ENCODE assay signal across 21 cellular contexts in the genomic region with DNA sequence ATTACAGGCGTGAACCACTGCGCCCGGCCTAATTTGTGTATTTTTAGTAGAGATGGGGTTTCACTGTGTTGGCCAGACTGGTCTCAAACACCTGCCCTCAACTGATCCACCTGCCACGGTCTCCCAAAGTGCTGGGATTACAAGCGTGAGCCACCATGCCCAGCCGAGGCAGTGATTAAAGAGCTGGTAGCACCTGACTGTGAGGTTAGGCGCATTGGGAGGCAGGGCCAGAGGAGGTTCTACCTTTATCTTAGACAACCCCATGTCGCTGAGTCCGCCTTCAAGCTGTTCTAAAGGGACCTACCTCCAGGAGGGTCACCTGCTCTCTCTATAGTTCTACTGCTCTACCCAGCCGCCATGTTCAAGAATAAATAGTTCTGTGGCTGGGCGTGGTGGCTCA. TPM values are rescaled to one million over a fixed set of nuclear protein-coding genes. Genes with fewer than 3 reads are reported as not detected.
DNase-seq lines count a peak whose midpoint lies in the region; ATAC-seq, FAIRE-seq and TF ChIP-seq lines count a peak whose summit lies in the region.
"Had no signal": no experiment of that assay in that cellular context is flagged by ENCODE, and none has a peak within 500 bp of the region (broad histone marks: within the 10 kb centered on the region; RNA-seq: fewer than 3 reads in every experiment).

No MANE protein-coding gene starts in this region.

- no peak overlapping the region for H2AK5ac ChIP-seq in mesenchymal stem cell (ENCODE audit: low read length, severe bottlenecking)

- no peak overlapping the region for H3K18ac ChIP-seq in mesenchymal stem cell (ENCODE audit: low read depth in 1 of 2, low read length in 2 of 2)

- H3K27me3 ChIP-seq in HepG2 (ENCODE audit: control insufficient read depth in 1 of 2, insufficient read depth in 2 of 2, low read length in 2 of 2): no peaks in the 10 kb centered on the region
- no peaks in the 10 kb centered on the region for H3K27me3 ChIP-seq in right lobe of liver
- H3K27me3 ChIP-seq in mesenchymal stem cell (ENCODE audit: control insufficient read depth in 1 of 2, insufficient read depth in 1 of 2, low read length in 2 of 2): no peaks in the 10 kb centered on the region
- H3K27me3 ChIP-seq: BLaER1 had no signal

- H3K23ac ChIP-seq in mesenchymal stem cell (ENCODE audit: low read length in 2 of 2): no peak overlapping the region

- no peak; a peak in 2 of 4 replicates for TF ChIP-seq POLR2A in HepG2 (IDR thresholded peaks at IDR 0.05; ENCODE audit: insufficient read depth in 1 of 2, low read depth in 2 of 2, low read length in 2 of 2)
- TF ChIP-seq POLR2A in right lobe of liver (IDR thresholded peaks at IDR 0.05): no peak

- no peak overlapping the region for H2BK120ac ChIP-seq in mesenchymal stem cell (ENCODE audit: low read depth, low read length)

- POLR2A ChIA-PET in HepG2 (lab: Yijun Ruan, JAX): interaction anchor here (0.7 to 10.4 kb wide), 4 partner anchors 8 to 100 kb away, joined by 3 to 72 read pairs (median 6); a partner anchor contains a TSS

- H4K20me1 ChIP-seq in HepG2 (ENCODE audit: insufficient read depth, low read length): peaks cover 23% of the 10 kb centered on the region

- 98% methylated on average over 11 of the region's 11 CpGs for WGBS in HepG2 (ENCODE audit: low lambda C conversion rate)
- 98% methylated on average over 6 of the region's 11 CpGs for WGBS in right lobe of liver (ENCODE audit: insufficient coverage, low coverage, low lambda C conversion rate, missing lambda C conversion rate)
- WGBS in mesenchymal stem cell: 96% methylated on average over 8 of the region's 11 CpGs

- no peak for FAIRE-seq in HepG2 (lab: Jason Lieb, UNC)
- FAIRE-seq: A204.1, GM12878, H54 had no signal

- in situ Hi-C loops in HepG2 (cut with HindIII; ENCODE audit: extremely low pct_ligation_motif_present, low pct_unique_long_range_greater_than_20kb): no loop called here

- no peak overlapping the region for H3K4me3 ChIP-seq in HepG2 (replicated peaks in 1 of 3; ENCODE audit: insufficient read depth in 1 of 3, low read depth in 2 of 3, low read length in 3 of 3)
- H3K4me3 ChIP-seq in right lobe of liver: no peak overlapping the region
- no peak overlapping the region for H3K4me3 ChIP-seq in mesenchymal stem cell (ENCODE audit: insufficient read depth in 1 of 2, low read depth in 1 of 2, low read length in 2 of 2)
- H3K4me3 ChIP-seq: BLaER1, GM12878, GM23338, HAP-1 had no signal

- TF ChIP-seq EP300 in HepG2 (IDR thresholded peaks at IDR 0.05; ENCODE audit: low read depth in 2 of 2, low read length in 2 of 2): no peak
- no peak for TF ChIP-seq EP300 in HepG2 (CRISPR knock-in tag; IDR thresholded peaks at IDR 0.05; ENCODE audit: borderline replicate concordance)

- H3K9me3 ChIP-seq in HepG2 (ENCODE audit: low read length): no peaks in the 10 kb centered on the region
- H3K9me3 ChIP-seq in right lobe of liver: no peaks in the 10 kb centered on the region
- H3K9me3 ChIP-seq in mesenchymal stem cell (ENCODE audit: control insufficient read depth, low read length): no peaks in the 10 kb centered on the region
- H3K9me3 ChIP-seq: BLaER1, Caco-2, HAP-1 had no signal

- H2BK15ac ChIP-seq in mesenchymal stem cell (ENCODE audit: low read depth, poor library complexity, severe bottlenecking): no peak overlapping the region

- peak overlapping the region; percentile 62 for H4K91ac ChIP-seq in mesenchymal stem cell (ENCODE audit: low read length)

- CTCF ChIA-PET in HepG2 (lab: Yijun Ruan, JAX; ENCODE audit: low intra/inter-chr PET ratio, low total read pairs): no interaction called here

- BruUV-seq in HepG2 (replicated peaks; lab: Mats Ljungman, UMichigan): no TSS peak

- no peak overlapping the region for H4K8ac ChIP-seq in mesenchymal stem cell (ENCODE audit: low read length)

- no peak overlapping the region for H3K4me2 ChIP-seq in HepG2 (ENCODE audit: low read depth, low read length)
- no peak overlapping the region for H3K4me2 ChIP-seq in mesenchymal stem cell (ENCODE audit: low read length, poor library complexity, severe bottlenecking)
- H3K4me2 ChIP-seq: BLaER1, GM23338 had no signal

- H3K9ac ChIP-seq in HepG2 (ENCODE audit: insufficient read depth, low read depth, low read length) (no peak overlapping the region), mesenchymal stem cell (ENCODE audit: low read length) (no peak overlapping the region)
- H3K9ac ChIP-seq: BLaER1 had no signal

- H3K79me1 ChIP-seq in mesenchymal stem cell (replicated peaks; ENCODE audit: low read length, poor library complexity, severe bottlenecking): peaks cover 28% of the 10 kb centered on the region

- H2BK12ac ChIP-seq in mesenchymal stem cell (ENCODE audit: low read length in 2 of 2): no peak overlapping the region

- TF ChIP-seq CTCF in HepG2 (CRISPR knock-in tag; IDR thresholded peaks at IDR 0.05) (no peak), right lobe of liver (IDR thresholded peaks at IDR 0.05) (no peak)

- H3K27ac ChIP-seq in HepG2 (ENCODE audit: extremely low read length, insufficient read depth, low read length) (no peak overlapping the region), right lobe of liver (no peak overlapping the region), mesenchymal stem cell (ENCODE audit: low read length, poor library complexity, severe bottlenecking) (no peak overlapping the region)
- H3K27ac ChIP-seq: 22Rv1, BLaER1, C4-2B had no signal

- peak; percentile 15; the same call in 1 of the 3 replicates for ATAC-seq in HepG2
- no peak for ATAC-seq in right lobe of liver
- ATAC-seq in HG03439 (IDR thresholded peaks at IDR 0.05; ENCODE audit: unreplicated experiment): no peak
- ATAC-seq: CD8-positive, alpha-beta T cell; GM12878; GM23338 had no signal

- no peak overlapping the region for H2BK5ac ChIP-seq in mesenchymal stem cell (ENCODE audit: low read depth, low read length, poor library complexity, severe bottlenecking)

- no peak overlapping the region for H3K4ac ChIP-seq in mesenchymal stem cell (ENCODE audit: low read depth in 1 of 2, low read length in 2 of 2)

- intact Hi-C loops in HepG2 (cut with micrococcal nuclease; ENCODE audit: unreplicated experiment) (no loop called here), right lobe of liver (cut with DNase I) (no loop called here)

- H3K36me3 ChIP-seq in HepG2 (replicated peaks in 1 of 2; ENCODE audit: control insufficient read depth in 1 of 2, insufficient read depth in 2 of 2, low read length in 2 of 2) (peaks cover 68 to 92% of the 10 kb centered on the region in 2 experiments), right lobe of liver (peaks cover 9 to 94% (median 37%) of the 10 kb centered on the region in 4 donors), mesenchymal stem cell (ENCODE audit: control insufficient read depth in 1 of 2, insufficient read depth in 2 of 2, low read depth in 1 of 2, low read length in 2 of 2) (peaks cover 60 to 92% of the 10 kb centered on the region in 2 experiments)

- H2AFZ ChIP-seq in HepG2 (ENCODE audit: low read length) (no peak overlapping the region), mesenchymal stem cell (ENCODE audit: low read depth, low read length) (no peak overlapping the region)
- H2AFZ ChIP-seq: GM23338 had no signal

- TF ChIP-seq RAD21 in HepG2 (CRISPR knock-in tag; IDR thresholded peaks at IDR 0.05): no peak

- no peak overlapping the region for H3K14ac ChIP-seq in mesenchymal stem cell (ENCODE audit: low read length in 2 of 2)

- DNase-seq in activated CD8-positive, alpha-beta memory T cell treated with anti-CD3 and anti-CD28 coated beads for 24 hours: peak; percentile 52
- no peak for DNase-seq in activated CD8-positive, alpha-beta memory T cell treated with anti-CD3 and anti-CD28 coated beads, Interleukin-2, amount 50 U/mL, for 4 hours
- DNase-seq in HepG2 (ENCODE audit: low spot score) (no peak), right lobe of liver (no peak), mesenchymal stem cell (no peak), DMS79 (lab: John Stamatoyannopoulos, UW) (no peak)
- DNase-seq: Caco-2; CD4-positive, CD25-positive, alpha-beta regulatory T cell; CD8-positive, alpha-beta T cell; DMS153; EL; GDM1 had no signal

- H3K4me1 ChIP-seq in HepG2 (ENCODE audit: insufficient read depth, low read length): peaks cover 19% of the 10 kb centered on the region
- H3K4me1 ChIP-seq in right lobe of liver: no peaks in the 10 kb centered on the region
- H3K4me1 ChIP-seq in mesenchymal stem cell (ENCODE audit: control insufficient read depth, insufficient read depth, low read depth, low read length): no peaks in the 10 kb centered on the region
- H3K4me1 ChIP-seq: Caco-2, HAP-1 had no signal

- peaks cover 39% of the 10 kb centered on the region for H3K79me2 ChIP-seq in HepG2 (ENCODE audit: insufficient read depth, low read length)

RNA-seq across cellular contexts. Expression of a gene that starts 8.1 kb away (rescaled TPM):
- total RNA-seq in HepG2 (2016; rRNA removed; fragmentation: Illumina TruSeq; extraction: Trizol) (343 and 502 TPM in 2 replicates), right lobe of liver (10 to 100 TPM; 38.1 to 77.3 (median 54.9) TPM)
- 118 and 139 TPM in 2 replicates for total RNA-seq in HepG2 (2016; cell fraction: cytosol; rRNA removed; fragmentation: Illumina TruSeq; extraction: Trizol; ENCODE audit: low read depth)
- 337 and 511 TPM in 2 replicates for total RNA-seq in HepG2 (2016; cell fraction: insoluble cytoplasmic fraction; rRNA removed; fragmentation: Illumina TruSeq; extraction: Trizol)
- total RNA-seq in HepG2 (2016; cell fraction: membrane; rRNA removed; fragmentation: Illumina TruSeq; extraction: Trizol): 248 and 308 TPM in 2 replicates
- 210 and 225 TPM in 2 replicates for total RNA-seq in HepG2 (2016; cell fraction: nucleus; rRNA removed; fragmentation: Illumina TruSeq; extraction: Trizol)
- 125 and 187 TPM in 2 replicates for polyA plus RNA-seq in HepG2 (2011; rRNA removed)
- 77.4 and 149 TPM in 2 replicates for polyA plus RNA-seq in HepG2 (2011; cell fraction: cytosol; rRNA removed)
- 15.5 and 28.9 TPM in 2 replicates for polyA plus RNA-seq in HepG2 (2011; cell fraction: nucleus; rRNA removed)
- polyA plus RNA-seq in HepG2 (2012): 330 and 427 TPM in 2 replicates
- 128 and 147 TPM in 2 replicates for polyA plus RNA-seq in HepG2 (2016; cell fraction: cytosol; fragmentation: Illumina TruSeq; extraction: Trizol; ENCODE audit: low read depth)
- polyA plus RNA-seq in HepG2 (2016; cell fraction: insoluble cytoplasmic fraction; fragmentation: Illumina TruSeq; extraction: Trizol; ENCODE audit: low read depth): 679 and 682 TPM in 2 replicates
- polyA plus RNA-seq in HepG2 (2016; cell fraction: membrane; fragmentation: Illumina TruSeq; extraction: Trizol; ENCODE audit: low read depth): 277 and 347 TPM in 2 replicates
- 279 and 286 TPM in 2 replicates for polyA plus RNA-seq in HepG2 (2016; cell fraction: nucleus; fragmentation: Illumina TruSeq; extraction: Trizol; ENCODE audit: insufficient read depth, low read depth)
- polyA minus RNA-seq in HepG2 (2011; rRNA and poly(A)+ RNA removed; ENCODE audit: low replicate concordance): 28.2 and 33.4 TPM in 2 replicates
- polyA minus RNA-seq in HepG2 (2011; cell fraction: cytosol; rRNA and poly(A)+ RNA removed): 201 and 239 TPM in 2 replicates
- polyA minus RNA-seq in HepG2 (2011; cell fraction: nucleus; rRNA and poly(A)+ RNA removed): 96.4 and 115 TPM in 2 replicates
- polyA plus RNA-seq in mesenchymal stem cell (2013, experiment 1 of 2): 167 TPM
- polyA plus RNA-seq in mesenchymal stem cell (2013, experiment 2 of 2): 167 TPM

RNA-seq across cellular contexts. Expression of a gene that starts 46.1 kb away (rescaled TPM):
- total RNA-seq in HepG2 (2016; rRNA removed; fragmentation: Illumina TruSeq; extraction: Trizol) (29.2 and 51.5 TPM in 2 replicates), right lobe of liver (10 to 100 TPM; 22.8 to 34.0 (median 26.9) TPM)
- total RNA-seq in HepG2 (2016; cell fraction: cytosol; rRNA removed; fragmentation: Illumina TruSeq; extraction: Trizol; ENCODE audit: low read depth): 36.4 and 39.0 TPM in 2 replicates
- 27.9 and 45.5 TPM in 2 replicates for total RNA-seq in HepG2 (2016; cell fraction: insoluble cytoplasmic fraction; rRNA removed; fragmentation: Illumina TruSeq; extraction: Trizol)
- total RNA-seq in HepG2 (2016; cell fraction: membrane; rRNA removed; fragmentation: Illumina TruSeq; extraction: Trizol): 21.9 and 22.1 TPM in 2 replicates
- 62.9 and 69.9 TPM in 2 replicates for total RNA-seq in HepG2 (2016; cell fraction: nucleus; rRNA removed; fragmentation: Illumina TruSeq; extraction: Trizol)
- polyA plus RNA-seq in HepG2 (2011; rRNA removed): 28.4 and 36.8 TPM in 2 replicates
- polyA plus RNA-seq in HepG2 (2011; cell fraction: cytosol; rRNA removed): 17.3 and 26.0 TPM in 2 replicates
- 65.4 and 82.1 TPM in 2 replicates for polyA plus RNA-seq in HepG2 (2011; cell fraction: nucleus; rRNA removed)
- polyA plus RNA-seq in HepG2 (2012): 38.8 and 45.6 TPM in 2 replicates
- 7.0 and 7.9 TPM in 2 replicates for polyA plus RNA-seq in HepG2 (2016; cell fraction: cytosol; fragmentation: Illumina TruSeq; extraction: Trizol; ENCODE audit: low read depth)
- polyA plus RNA-seq in HepG2 (2016; cell fraction: insoluble cytoplasmic fraction; fragmentation: Illumina TruSeq; extraction: Trizol; ENCODE audit: low read depth): 53.0 and 59.0 TPM in 2 replicates
- 12.7 and 13.1 TPM in 2 replicates for polyA plus RNA-seq in HepG2 (2016; cell fraction: membrane; fragmentation: Illumina TruSeq; extraction: Trizol; ENCODE audit: low read depth)
- 118 and 123 TPM in 2 replicates for polyA plus RNA-seq in HepG2 (2016; cell fraction: nucleus; fragmentation: Illumina TruSeq; extraction: Trizol; ENCODE audit: insufficient read depth, low read depth)
- 15.6 and 21.1 TPM in 2 replicates for polyA minus RNA-seq in HepG2 (2011; rRNA and poly(A)+ RNA removed; ENCODE audit: low replicate concordance)
- polyA minus RNA-seq in HepG2 (2011; cell fraction: cytosol; rRNA and poly(A)+ RNA removed): 19.2 and 27.3 TPM in 2 replicates
- 93.7 and 101 TPM in 2 replicates for polyA minus RNA-seq in HepG2 (2011; cell fraction: nucleus; rRNA and poly(A)+ RNA removed)
- 36.3 TPM for polyA plus RNA-seq in mesenchymal stem cell (2013, experiment 1 of 2)
- 35.3 TPM for polyA plus RNA-seq in mesenchymal stem cell (2013, experiment 2 of 2)
